ENCODE assay signal across 21 cellular contexts in genomic region chr5:40700116-40700822, GRCh38. TPM values are rescaled to one million over a fixed set of nuclear protein-coding genes. Genes with fewer than 3 reads are reported as not detected.
DNase-seq lines count a peak whose midpoint lies in the region; ATAC-seq, FAIRE-seq and TF ChIP-seq lines count a peak whose summit lies in the region.
"Had no signal": no experiment of that assay in that cellular context is flagged by ENCODE, and none has a peak within 500 bp of the region (broad histone marks: within the 10 kb centered on the region; RNA-seq: fewer than 3 reads in every experiment).

No MANE protein-coding gene starts in this region.

- DNase-seq in HTR-8/SVneo (ENCODE audit: insufficient read length, low spot score), result no peak
- no peak for DNase-seq in activated B cell treated with CpG ODN at 0.5 μM for 24 hours
- no peak for DNase-seq in left colon
- no peak for DNase-seq in HAP-1 (ENCODE audit: low spot score in 2 of 2)
- DNase-seq in NCI-H2171 treated with DMSO at 0.1 percent for 48 hours (lab: John Stamatoyannopoulos, UW), result no peak
- DNase-seq: ACHN; BE2C; C1 segment of cervical spinal cord; CD4-positive, CD25-positive, alpha-beta regulatory T cell; CD8-positive, alpha-beta memory T cell; COR-L47; DMS 273 treated with DMSO at 0.1 percent for 48 hours; DMS53; DND-41; H9; IMR-90 had no signal

- intact Hi-C loops in activated B cell treated with CpG ODN at 0.5 μM for 24 hours (cut with micrococcal nuclease), result no loop called here
- intact Hi-C loops in left colon (cut with DNase I, micrococcal nuclease), result no loop called here

- in situ Hi-C loops in HAP-1 (cut with MboI; ENCODE audit: low sequenced_read_pairs), result no loop called here

- TF ChIP-seq CTCF in activated B cell treated with CpG ODN at 0.5 μM for 24 hours (IDR thresholded peaks at IDR 0.05), result no peak

- H3K9me3 ChIP-seq in HAP-1, result no peaks in the 10 kb centered on the region
- H3K9me3 ChIP-seq: BE2C had no signal

- POLR2A ChIA-PET in activated B cell treated with CpG ODN at 0.5 μM for 24 hours (lab: Charles Lee), result no interaction called here

- no peak overlapping the region for H3K4me3 Mint-ChIP-seq in activated B cell treated with CpG ODN at 0.5 μM for 24 hours
- H3K4me3 Mint-ChIP-seq: CD4-positive, CD25-positive, alpha-beta regulatory T cell; CD8-positive, alpha-beta memory T cell; H9 had no signal

- peaks cover 26% of the 10 kb centered on the region for H3K9me3 Mint-ChIP-seq in activated B cell treated with CpG ODN at 0.5 μM for 24 hours

- H3K27me3 Mint-ChIP-seq in activated B cell treated with CpG ODN at 0.5 μM for 24 hours, result no peaks in the 10 kb centered on the region
- H3K27me3 Mint-ChIP-seq: CD4-positive, CD25-positive, alpha-beta regulatory T cell; CD8-positive, alpha-beta memory T cell had no signal

- FAIRE-seq in HTR-8/SVneo (lab: Jason Lieb, UNC), result peak; percentile 51
- FAIRE-seq: G401.6, GM12891, GM19239, H1 had no signal

- H3K27ac Mint-ChIP-seq in activated B cell treated with CpG ODN at 0.5 μM for 24 hours, result peak overlapping the region; percentile 15
- H3K27ac Mint-ChIP-seq: CD8-positive, alpha-beta memory T cell; H9 had no signal

- no peaks in the 10 kb centered on the region for H3K36me3 ChIP-seq in HAP-1 (replicated peaks)
- H3K36me3 ChIP-seq: BE2C had no signal

- H3K4me1 ChIP-seq in HAP-1, result no peaks in the 10 kb centered on the region
- H3K4me1 ChIP-seq: BE2C had no signal

- ATAC-seq in activated B cell treated with CpG ODN at 0.5 μM for 24 hours (ENCODE audit: low read depth) (no peak), left colon (peak; percentile 97), HG03139 (IDR thresholded peaks at IDR 0.05; ENCODE audit: unreplicated experiment) (no peak)

- CTCF ChIA-PET in activated B cell treated with CpG ODN at 0.5 μM for 24 hours (lab: Charles Lee), result no interaction called here

- no peaks in the 10 kb centered on the region for H3K4me1 Mint-ChIP-seq in activated B cell treated with CpG ODN at 0.5 μM for 24 hours
- H3K4me1 Mint-ChIP-seq: H9 had no signal

- H3K4me3 ChIP-seq in HAP-1, result no peak overlapping the region

- H3K36me3 Mint-ChIP-seq in activated B cell treated with CpG ODN at 0.5 μM for 24 hours (ENCODE audit: low read depth), result peaks cover 66% of the 10 kb centered on the region

- no peaks in the 10 kb centered on the region for H3K27me3 ChIP-seq in HAP-1 (ENCODE audit: low read depth)
- H3K27me3 ChIP-seq: BE2C had no signal

RNA-seq across cellular contexts. Expression of gene PTGER4, which starts 20.6 kb away (rescaled TPM):
- total RNA-seq in activated B cell treated with CpG ODN at 0.5 μM for 24 hours (66.3 and 73.3 TPM in 2 replicates), left colon (10 to 100 TPM; 56.7 to 58.2 TPM)

RNA-seq across cellular contexts. Expression of gene TTC33, which starts 55.5 kb away (rescaled TPM):
- 9.0 and 9.2 TPM in 2 replicates for total RNA-seq in activated B cell treated with CpG ODN at 0.5 μM for 24 hours
- 10 to 100 TPM; 15.0 to 15.8 TPM for total RNA-seq in left colon
